ENCODE assay signal across 12 cellular contexts in genomic region chr4:101355767-101356702, GRCh38. TPM values are rescaled to one million over a fixed set of nuclear protein-coding genes. Genes with fewer than 3 reads are reported as not detected.
A peak's percentile ranks its signal among the peaks of the same experiment; 100 is the strongest.
DNase-seq lines count a peak whose midpoint lies in the region; ATAC-seq, FAIRE-seq and TF ChIP-seq lines count a peak whose summit lies in the region.
"Had no signal": no experiment of that assay in that cellular context is flagged by ENCODE, and none has a peak within 500 bp of the region (broad histone marks: within the 10 kb centered on the region; RNA-seq: fewer than 3 reads in every experiment).

No MANE protein-coding gene starts in this region.

- intact Hi-C loops in IMR-90 (cut with micrococcal nuclease) (no loop called here), GM12878 (cut with micrococcal nuclease; ENCODE audit: unreplicated experiment) (no loop called here), HepG2 (cut with micrococcal nuclease; ENCODE audit: unreplicated experiment) (loop anchor here (1.0 kb wide), 1 partner anchor 9 kb away; the partner anchor contains the start of gene PPP3CA), testis (cut with DNase I; ENCODE audit: low total_unique reads) (no loop called here)

- H3K4ac ChIP-seq in IMR-90 (ENCODE audit: low read depth, low read length) = peak overlapping the region; percentile 93

- peak overlapping the region; percentile 72 for H3K23ac ChIP-seq in IMR-90 (ENCODE audit: low read depth, low read length)

- peak overlapping the region; percentile 90 for H2AK5ac ChIP-seq in IMR-90 (ENCODE audit: low read depth, low read length)

- peak overlapping the region; percentile 71 for H2AFZ ChIP-seq in IMR-90 (replicated peaks; ENCODE audit: low read length, poor library complexity)
- H2AFZ ChIP-seq in GM12878 (ENCODE audit: control insufficient read depth, low read depth, low read length) = peak overlapping the region; percentile 33
- peak overlapping the region; percentile 49 for H2AFZ ChIP-seq in HepG2 (ENCODE audit: low read length)

- H3K36me3 Mint-ChIP-seq in T-helper 2 cell treated with Interferon-gamma antibody and Interleukin-4, amounts not matched to agents 5 μg/mL and 100 μg/mL, for 36 hours (ENCODE audit: low read depth) = no peaks in the 10 kb centered on the region
- H3K36me3 Mint-ChIP-seq: brain had no signal

- peaks cover 56% of the 10 kb centered on the region for H3K27me3 Mint-ChIP-seq in T-helper 2 cell treated with Interferon-gamma antibody and Interleukin-4, amounts not matched to agents 5 μg/mL and 100 μg/mL, for 36 hours (ENCODE audit: low read depth)

- peak overlapping the region; percentile 33 to 96; a peak in 3 of 4 replicates for H4K8ac ChIP-seq in IMR-90 (ENCODE audit: low read depth in 2 of 2, low read length in 2 of 2)

- no peaks in the 10 kb centered on the region for H3K9me3 Mint-ChIP-seq in T-helper 2 cell treated with Interferon-gamma antibody and Interleukin-4, amounts not matched to agents 5 μg/mL and 100 μg/mL, for 36 hours

- in situ Hi-C loops in IMR-90 (cut with MboI; ENCODE audit: low sequenced_read_pairs) (no loop called here), GM12878 (cut with MboI) (no loop called here), HepG2 (cut with HindIII; ENCODE audit: extremely low pct_ligation_motif_present, low pct_unique_long_range_greater_than_20kb) (no loop called here)

- H2BK20ac ChIP-seq in IMR-90 (ENCODE audit: low read depth, low read length) = peak overlapping the region; percentile 93

- H3K9ac ChIP-seq in IMR-90 (ENCODE audit: low read depth, low read length) (peak overlapping the region; percentile 21; the same call in 1 of the 2 replicates), GM12878 (ENCODE audit: control insufficient read depth, insufficient read depth, low read length) (no peak overlapping the region; the same call in 1 of the 2 replicates), HepG2 (ENCODE audit: insufficient read depth, low read depth, low read length) (peak overlapping the region; percentile 40)

- TF ChIP-seq RAD21 in IMR-90 (IDR thresholded peaks at IDR 0.05; ENCODE audit: low read length) (no peak), GM12878 (IDR thresholded peaks at IDR 0.05; ENCODE audit: insufficient read depth, low read depth, low read length) (no peak), HepG2 (CRISPR knock-in tag; IDR thresholded peaks at IDR 0.05) (no peak)

- H4K20me1 ChIP-seq in IMR-90 (ENCODE audit: insufficient read depth, low read length) (no peaks in the 10 kb centered on the region), GM12878 (ENCODE audit: control insufficient read depth, insufficient read depth) (no peaks in the 10 kb centered on the region), HepG2 (ENCODE audit: insufficient read depth, low read length) (no peaks in the 10 kb centered on the region)

- FAIRE-seq in GM12878 (lab: Jason Lieb, UNC) (peak; percentile 57), HepG2 (lab: Jason Lieb, UNC) (peak; percentile 50)

- TF ChIP-seq EP300 in GM12878 (IDR thresholded peaks at IDR 0.05; ENCODE audit: borderline replicate concordance in 1 of 2, control insufficient read depth in 1 of 2, low read depth in 2 of 2, low read length in 2 of 2) = no peak
- TF ChIP-seq EP300 in HepG2 (IDR thresholded peaks at IDR 0.05; ENCODE audit: low read depth in 2 of 2, low read length in 2 of 2) = peak in 1 of 2 experiments; percentile 69; a peak in 2 of 4 replicates
- peak; percentile 52; the same call in 1 of the 2 replicates for TF ChIP-seq EP300 in HepG2 (CRISPR knock-in tag; IDR thresholded peaks at IDR 0.05; ENCODE audit: borderline replicate concordance)

- H3K9me1 ChIP-seq in IMR-90 (ENCODE audit: insufficient read depth, low read length) = peaks cover 4% of the 10 kb centered on the region

- H3K27ac ChIP-seq in IMR-90 (ENCODE audit: insufficient read depth, low read length) (peak overlapping the region; percentile 84), GM12878 (ENCODE audit: control insufficient read depth, insufficient read depth) (no peak overlapping the region), HepG2 (ENCODE audit: extremely low read length, insufficient read depth, low read length) (peak overlapping the region; percentile 50), testis (no peak overlapping the region), caudate nucleus (ENCODE audit: low read depth, low read length) (no peak overlapping the region)
- H3K27ac ChIP-seq: thoracic aorta had no signal

- DNase-seq in AG08396 (ENCODE audit: low spot score) (peak; percentile 75), IMR-90 (peak; percentile 92), GM12878 (ENCODE audit: low read depth, low spot score) (no peak), HepG2 (ENCODE audit: low spot score) (peak; percentile 81), testis (no peak), caudate nucleus (lab: John Stamatoyannopoulos, UW) (no peak), NCI-H526 (lab: John Stamatoyannopoulos, UW) (no peak)
- no peak for DNase-seq in T-helper 2 cell treated with Interferon-gamma antibody and Interleukin-4, amounts not matched to agents 5 μg/mL and 100 μg/mL, for 36 hours (ENCODE audit: low spot score)
- DNase-seq: activated CD4-positive, alpha-beta T cell treated with anti-CD3 and anti-CD28 coated beads for 48 hours; left cardiac atrium had no signal

- peak overlapping the region; percentile 79 for H3K56ac ChIP-seq in IMR-90 (ENCODE audit: extremely low read depth, insufficient read depth, low read length)

- no peaks in the 10 kb centered on the region for H3K27me3 ChIP-seq in IMR-90 (ENCODE audit: control insufficient read depth, insufficient read depth, low read length)
- H3K27me3 ChIP-seq in GM12878 (replicated peaks in 1 of 2; ENCODE audit: control insufficient read depth in 2 of 2, insufficient read depth in 2 of 2, low read length in 1 of 2) = no peaks in the 10 kb centered on the region; a peak in 1 of 4 replicates
- H3K27me3 ChIP-seq in HepG2 (ENCODE audit: control insufficient read depth in 1 of 2, insufficient read depth in 2 of 2, low read length in 2 of 2) = no peaks in the 10 kb centered on the region
- no peaks in the 10 kb centered on the region for H3K27me3 ChIP-seq in testis

- ATAC-seq in IMR-90 (ENCODE audit: low read depth) (peak; percentile 92), GM12878 (peak; percentile 58), HepG2 (peak; percentile 98)

- RAD21 ChIA-PET in GM12878 (lab: Charles Lee; ENCODE audit: unreplicated experiment) = no interaction called here

- H2AK9ac ChIP-seq in IMR-90 (replicated peaks; ENCODE audit: low read depth, low read length, poor library complexity) = peak overlapping the region; percentile 87

- POLR2A ChIA-PET in IMR-90 (lab: Charles Lee; ENCODE audit: unreplicated experiment) (interaction anchor here (1.0 kb wide), 1 partner anchor 9 kb away, joined by 3 read pairs; no protein-coding TSS in a partner anchor), GM12878 (lab: Charles Lee) (no interaction called here), HepG2 (lab: Yijun Ruan, JAX) (interaction anchor here (0.6 to 2.5 kb wide), 2 partner anchors 9 to 13 kb away, joined by 3 to 17 read pairs; partner anchors contain the start of gene PPP3CA)

- H3K9me3 ChIP-seq in IMR-90 (ENCODE audit: control insufficient read depth, insufficient read depth, low read length) (no peaks in the 10 kb centered on the region), GM12878 (replicated peaks; ENCODE audit: control insufficient read depth, insufficient read depth, low read length) (no peaks in the 10 kb centered on the region; the same call in 2 of the 3 replicates), HepG2 (ENCODE audit: low read length) (no peaks in the 10 kb centered on the region), testis (no peaks in the 10 kb centered on the region)
- H3K9me3 ChIP-seq: thoracic aorta had no signal

- peak overlapping the region; percentile 94 for H2BK120ac ChIP-seq in IMR-90 (ENCODE audit: low read depth, low read length)

- peak overlapping the region; percentile 69 for H3K14ac ChIP-seq in IMR-90 (replicated peaks; ENCODE audit: low read depth, low read length)

- H4K5ac ChIP-seq in IMR-90 (ENCODE audit: low read depth, low read length) = peak overlapping the region; percentile 59

- peak overlapping the region; percentile 94 for H4K91ac ChIP-seq in IMR-90 (ENCODE audit: insufficient read depth, low read depth, low read length)

- TF ChIP-seq CTCF in IMR-90 (conservative IDR thresholded peaks at IDR 0.05; ENCODE audit: low read depth, low read length) (no peak), GM12878 (IDR thresholded peaks at IDR 0.05 in 2 of 3, conservative IDR thresholded peaks at IDR 0.05 in 1 of 3; ENCODE audit: control insufficient read depth in 2 of 3, extremely low read depth in 1 of 3, insufficient read depth in 1 of 3, low read depth in 3 of 3, low read length in 3 of 3) (no peak), HepG2 (CRISPR knock-in tag; IDR thresholded peaks at IDR 0.05) (no peak), testis (IDR thresholded peaks at IDR 0.05) (no peak)

- no peaks in the 10 kb centered on the region; a peak in 1 of 4 replicates for H3K79me1 ChIP-seq in IMR-90 (ENCODE audit: low read depth in 1 of 2, low read length in 2 of 2)

- no peaks in the 10 kb centered on the region for H3K36me3 ChIP-seq in IMR-90 (ENCODE audit: control insufficient read depth, insufficient read depth, low read length)
- no peaks in the 10 kb centered on the region for H3K36me3 ChIP-seq in GM12878 (ENCODE audit: control insufficient read depth in 2 of 2, insufficient read depth in 2 of 2, low read length in 1 of 2)
- H3K36me3 ChIP-seq in HepG2 (replicated peaks in 1 of 2; ENCODE audit: control insufficient read depth in 1 of 2, insufficient read depth in 2 of 2, low read length in 2 of 2) = no peaks in the 10 kb centered on the region
- no peaks in the 10 kb centered on the region for H3K36me3 ChIP-seq in testis (ENCODE audit: low read depth, missing control alignments)
- H3K36me3 ChIP-seq: thoracic aorta had no signal

- dilution Hi-C loops in IMR-90 (cut with HindIII; ENCODE audit: low sequenced_read_pairs, unreplicated experiment) = no loop called here

- no peak overlapping the region for H3K4me3 Mint-ChIP-seq in T-helper 2 cell treated with Interferon-gamma antibody and Interleukin-4, amounts not matched to agents 5 μg/mL and 100 μg/mL, for 36 hours

- SMC1A ChIA-PET in GM12878 (lab: Charles Lee; ENCODE audit: uncharacterized antibody, unreplicated experiment) = interaction anchor here (1.2 kb wide), 1 partner anchor 132 kb away, joined by 3 read pairs; no protein-coding TSS in a partner anchor

- peaks cover 7% of the 10 kb centered on the region for H3K4me1 ChIP-seq in IMR-90 (ENCODE audit: control insufficient read depth, insufficient read depth, low read length)
- H3K4me1 ChIP-seq in GM12878 (ENCODE audit: control insufficient read depth, insufficient read depth, low read length) = peaks cover 22% of the 10 kb centered on the region
- peaks cover 32% of the 10 kb centered on the region for H3K4me1 ChIP-seq in HepG2 (ENCODE audit: insufficient read depth, low read length)
- no peaks in the 10 kb centered on the region for H3K4me1 ChIP-seq in testis

- no peak overlapping the region for H3K27ac Mint-ChIP-seq in T-helper 2 cell treated with Interferon-gamma antibody and Interleukin-4, amounts not matched to agents 5 μg/mL and 100 μg/mL, for 36 hours
- H3K27ac Mint-ChIP-seq: brain had no signal

- H3K4me3 ChIP-seq in IMR-90 (ENCODE audit: insufficient read depth, low read depth, low read length) (no peak overlapping the region), GM12878 (no peak overlapping the region), HepG2 (replicated peaks in 1 of 3; ENCODE audit: insufficient read depth in 1 of 3, low read depth in 2 of 3, low read length in 3 of 3) (peak overlapping the region in 2 of 3 experiments; percentile 31 to 38; a peak in 4 of 6 replicates), testis (no peak overlapping the region)
- H3K4me3 ChIP-seq: thoracic aorta had no signal

- TF ChIP-seq POLR2A in IMR-90 (IDR thresholded peaks at IDR 0.05; ENCODE audit: low read depth, low read length) (no peak), GM12878 (IDR thresholded peaks at IDR 0.05; ENCODE audit: low read depth, low read length) (no peak), HepG2 (IDR thresholded peaks at IDR 0.05; ENCODE audit: insufficient read depth in 1 of 2, low read depth in 2 of 2, low read length in 2 of 2) (no peak), testis (IDR thresholded peaks at IDR 0.05) (no peak)

- CTCF ChIA-PET in IMR-90 (lab: Yijun Ruan, JAX) = interaction anchor here (0.6 kb wide), 1 partner anchor 122 kb away, joined by 4 read pairs; no protein-coding TSS in a partner anchor
- CTCF ChIA-PET in GM12878 (lab: Yijun Ruan, JAX) = interaction anchor here (1.2 kb wide), 2 partner anchors 9 to 189 kb away, joined by 3 to 4 read pairs; partner anchors contain the start of gene PPP3CA
- CTCF ChIA-PET in HepG2 (lab: Yijun Ruan, JAX; ENCODE audit: low intra/inter-chr PET ratio, low total read pairs) = no interaction called here

- H3K18ac ChIP-seq in IMR-90 (ENCODE audit: low read depth, low read length) = peak overlapping the region; percentile 85

- H3K79me2 ChIP-seq in GM12878 (ENCODE audit: control insufficient read depth, insufficient read depth, low read length) = no peaks in the 10 kb centered on the region
- no peaks in the 10 kb centered on the region for H3K79me2 ChIP-seq in HepG2 (ENCODE audit: insufficient read depth, low read length)

- peak overlapping the region; percentile 66 for H3K4me2 ChIP-seq in IMR-90 (ENCODE audit: low read depth, low read length)
- peak overlapping the region; percentile 80 for H3K4me2 ChIP-seq in GM12878 (ENCODE audit: control insufficient read depth, insufficient read depth)
- peak overlapping the region; percentile 80 for H3K4me2 ChIP-seq in HepG2 (ENCODE audit: low read depth, low read length)

- H2BK15ac ChIP-seq in IMR-90 (ENCODE audit: low read depth, low read length) = peak overlapping the region; percentile 91

- H3K4me1 Mint-ChIP-seq in T-helper 2 cell treated with Interferon-gamma antibody and Interleukin-4, amounts not matched to agents 5 μg/mL and 100 μg/mL, for 36 hours (ENCODE audit: low read depth) = no peaks in the 10 kb centered on the region
- H3K4me1 Mint-ChIP-seq: brain had no signal

- no CpG with 5 or more reads among the region's 8 CpGs for WGBS in IMR-90 (ENCODE audit: extremely low coverage in 2 of 2, insufficient read length in 1 of 2), 2 experiments
- 43% methylated on average over 8 of the region's 8 CpGs for WGBS in GM12878 (ENCODE audit: insufficient coverage, insufficient replicate concordance, low lambda C conversion rate, missing lambda C conversion rate)
- WGBS in HepG2 (ENCODE audit: low lambda C conversion rate) = 5% methylated on average over 8 of the region's 8 CpGs
- 73 to 78% methylated on average over 8 of the region's 8 CpGs for WGBS in testis, 2 donors

- BruUV-seq in IMR-90 (replicated peaks; lab: Mats Ljungman, UMichigan) (no TSS peak), GM12878 (replicated peaks; lab: Mats Ljungman, UMichigan) (no TSS peak), HepG2 (replicated peaks; lab: Mats Ljungman, UMichigan) (no TSS peak)

- H2BK5ac ChIP-seq in IMR-90 (ENCODE audit: low read depth, low read length, poor library complexity, severe bottlenecking) = peak overlapping the region; percentile 98

RNA-seq across cellular contexts. Expression of gene PPP3CA, which starts 8.7 kb away (rescaled TPM):
- 48.6 and 52.5 TPM in 2 replicates for total RNA-seq in IMR-90 (2012; rRNA removed)
- polyA plus RNA-seq in IMR-90 (2012; rRNA removed) = 11.4 and 14.5 TPM in 2 replicates
- polyA plus RNA-seq in IMR-90 (2012; cell fraction: cytosol; rRNA removed) = 3.9 and 4.6 TPM in 2 replicates
- 2.2 and 8.0 TPM in 2 replicates for polyA plus RNA-seq in IMR-90 (2012; cell fraction: nucleus; rRNA removed; ENCODE audit: low replicate concordance)
- total RNA-seq in GM12878 (2013; cell fraction: nucleolus; rRNA removed) = 1.9 and 2.2 TPM in 2 replicates
- total RNA-seq in GM12878 (2014; rRNA removed) = 0.85 and 0.87 TPM in 2 replicates
- 0.98 and 2.0 TPM in 2 replicates for total RNA-seq in GM12878 (2014; rRNA removed; fragmentation: Illumina TruSeq; extraction: Trizol)
- total RNA-seq in GM12878 (2021) = 1.4 and 2.1 TPM in 2 replicates
- polyA plus RNA-seq in GM12878 (2011; ENCODE audit: low read depth) = 2.8 TPM
- 9.0 and 9.8 TPM in 2 replicates for polyA plus RNA-seq in GM12878 (2011; rRNA removed)
- polyA plus RNA-seq in GM12878 (2011; cell fraction: cytosol; rRNA removed) = 3.2 and 4.2 TPM in 2 replicates
- 3.6 and 5.0 TPM in 2 replicates for polyA plus RNA-seq in GM12878 (2011; cell fraction: nucleus; rRNA removed)
- 4.8 and 5.0 TPM in 2 replicates for polyA plus RNA-seq in GM12878 (2012)
- 1.0 and 2.0 TPM in 2 replicates for polyA plus RNA-seq in GM12878 (2014; fragmentation: Illumina TruSeq; extraction: Trizol)
- under 1 TPM; 0.60 to 0.75 TPM for polyA plus RNA-seq in GM12878 (2014; fragmentation: Nextera tagmentation; extraction: Ambion mirVana)
- 0.33 and 0.58 TPM in 2 replicates for polyA plus RNA-seq in GM12878 (2014; rRNA removed)
- 1 to 10 TPM; 1.1 to 1.2 TPM for polyA plus RNA-seq in GM12878 (2016; fragmentation: Nextera tagmentation; extraction: Ambion mirVana)
- polyA minus RNA-seq in GM12878 (2011; rRNA and poly(A)+ RNA removed) = 13.2 and 19.0 TPM in 2 replicates
- polyA minus RNA-seq in GM12878 (2011; cell fraction: cytosol; rRNA and poly(A)+ RNA removed) = 6.4 and 10.1 TPM in 2 replicates
- polyA minus RNA-seq in GM12878 (2011; cell fraction: nucleus; rRNA and poly(A)+ RNA removed) = 8.5 and 14.0 TPM in 2 replicates
- 13.2 and 18.0 TPM in 2 replicates for total RNA-seq in HepG2 (2016; rRNA removed; fragmentation: Illumina TruSeq; extraction: Trizol)
- total RNA-seq in HepG2 (2016; cell fraction: cytosol; rRNA removed; fragmentation: Illumina TruSeq; extraction: Trizol; ENCODE audit: low read depth) = 1.9 and 4.1 TPM in 2 replicates
- total RNA-seq in HepG2 (2016; cell fraction: insoluble cytoplasmic fraction; rRNA removed; fragmentation: Illumina TruSeq; extraction: Trizol) = 11.4 and 19.0 TPM in 2 replicates
- total RNA-seq in HepG2 (2016; cell fraction: membrane; rRNA removed; fragmentation: Illumina TruSeq; extraction: Trizol) = 4.8 and 5.0 TPM in 2 replicates
- total RNA-seq in HepG2 (2016; cell fraction: nucleus; rRNA removed; fragmentation: Illumina TruSeq; extraction: Trizol) = 11.6 TPM in 2 replicates
- polyA plus RNA-seq in HepG2 (2011; rRNA removed) = 4.5 and 4.8 TPM in 2 replicates
- polyA plus RNA-seq in HepG2 (2011; cell fraction: cytosol; rRNA removed) = 2.5 and 3.2 TPM in 2 replicates
- 2.5 and 2.8 TPM in 2 replicates for polyA plus RNA-seq in HepG2 (2011; cell fraction: nucleus; rRNA removed)
- polyA plus RNA-seq in HepG2 (2012) = 11.7 and 12.9 TPM in 2 replicates
- 0.66 and 0.71 TPM in 2 replicates for polyA plus RNA-seq in HepG2 (2016; cell fraction: cytosol; fragmentation: Illumina TruSeq; extraction: Trizol; ENCODE audit: low read depth)
- 15.7 and 16.7 TPM in 2 replicates for polyA plus RNA-seq in HepG2 (2016; cell fraction: insoluble cytoplasmic fraction; fragmentation: Illumina TruSeq; extraction: Trizol; ENCODE audit: low read depth)
- 3.2 and 3.3 TPM in 2 replicates for polyA plus RNA-seq in HepG2 (2016; cell fraction: membrane; fragmentation: Illumina TruSeq; extraction: Trizol; ENCODE audit: low read depth)
- polyA plus RNA-seq in HepG2 (2016; cell fraction: nucleus; fragmentation: Illumina TruSeq; extraction: Trizol; ENCODE audit: insufficient read depth, low read depth) = 10.5 and 11.0 TPM in 2 replicates
- 7.3 and 9.6 TPM in 2 replicates for polyA minus RNA-seq in HepG2 (2011; rRNA and poly(A)+ RNA removed; ENCODE audit: low replicate concordance)
- 13.9 and 14.4 TPM in 2 replicates for polyA minus RNA-seq in HepG2 (2011; cell fraction: cytosol; rRNA and poly(A)+ RNA removed)
- polyA minus RNA-seq in HepG2 (2011; cell fraction: nucleus; rRNA and poly(A)+ RNA removed) = 22.3 and 32.1 TPM in 2 replicates
- 10 to 100 TPM; 39.1 to 44.5 TPM for total RNA-seq in testis
- 19.1 TPM for polyA plus RNA-seq in testis (ENCODE audit: insufficient read depth, low read depth, low replicate concordance)

Comparison
In these comparisons a context has a peak if more than half of its experiments do, and no peak if none do; other contexts are left out.
1. DNase-seq: peak in AG08396 (single experiment), IMR-90 (single experiment) and HepG2 (single experiment); none in GM12878 (single experiment), testis (single experiment), T-helper 2 cell treated with Interferon-gamma antibody and Interleukin-4, amounts not matched to agents 5 μg/mL and 100 μg/mL, for 36 hours (single experiment), caudate nucleus (0 of 61) and NCI-H526 (0 of 2).
2. H3K27ac ChIP-seq: peak in IMR-90 (single experiment) and HepG2 (single experiment); none in GM12878 (single experiment), testis (0 of 2) and caudate nucleus (single experiment).
3. H3K4me3 ChIP-seq: peak in HepG2 (2 of 3); none in IMR-90 (single experiment), GM12878 (single experiment) and testis (0 of 2).
4. Peak in every context shown above with its lines, with median percentiles within 50 percentile points of each other: ATAC-seq, H2AFZ ChIP-seq and H3K4me2 ChIP-seq.